Comparison of ENCODE assay signal across 2 cellular contexts in the genomic region with DNA sequence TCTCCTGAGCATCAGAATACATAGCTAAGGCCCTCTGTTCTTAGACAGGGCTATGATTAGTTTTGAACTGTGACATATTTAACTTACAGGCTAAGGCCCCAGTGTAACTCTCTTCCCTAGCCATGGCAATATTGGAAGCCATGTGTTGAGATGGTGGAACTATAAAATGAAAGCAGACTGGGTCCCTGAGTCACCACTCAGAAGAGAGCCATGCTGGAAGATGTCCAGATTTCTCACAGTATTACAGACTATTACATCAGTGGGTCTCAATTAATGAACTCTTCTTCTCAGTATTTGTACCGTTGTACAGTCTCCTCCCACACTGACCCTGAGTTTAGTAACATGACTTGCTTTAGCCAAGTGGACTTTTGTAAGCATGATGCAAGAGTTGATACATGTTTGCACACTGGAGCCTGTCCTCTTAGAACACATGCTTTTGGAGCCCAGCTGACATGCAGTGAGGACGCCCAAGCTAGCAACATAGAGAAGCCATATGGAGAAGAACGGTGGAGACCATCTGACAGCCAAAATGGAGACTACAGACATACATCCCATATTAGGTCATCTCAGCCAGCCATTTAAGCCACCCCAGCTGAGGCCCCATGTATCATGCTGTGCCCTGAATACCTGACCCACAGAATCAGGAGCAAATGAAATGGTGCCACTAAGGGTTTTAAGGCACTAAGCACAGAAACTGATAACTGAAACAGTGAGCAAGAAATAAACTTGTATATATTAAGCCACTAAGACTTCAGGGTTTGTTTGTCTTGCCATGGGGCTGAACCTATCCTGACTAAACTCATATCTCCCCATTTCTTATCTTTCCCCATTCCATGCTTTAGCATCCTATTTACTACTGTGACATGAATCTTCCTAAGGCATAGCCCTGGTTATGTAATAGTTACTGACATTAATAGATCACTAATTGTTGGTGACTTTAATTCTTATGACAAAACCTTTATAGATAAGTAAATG.
TF ChIP-seq lines count a peak whose summit lies in the region.

No MANE protein-coding gene starts in this region.

TF ChIP-seq in IMR-90, 13 proteins besides CTCF, POLR2A, EP300 and RAD21:
- TF ChIP-seq MAZ (IDR thresholded peaks at IDR 0.05; ENCODE audit: borderline replicate concordance, low read depth, low read length) (no peak), SMC3 (IDR thresholded peaks at IDR 0.05; ENCODE audit: low read depth, low read length) (no peak), MXI1 (IDR thresholded peaks at IDR 0.05; ENCODE audit: borderline replicate concordance, low read depth, low read length) (no peak)
TF ChIP-seq in IMR-90: peak in this region for 0.

TF ChIP-seq in HepG2, 621 proteins besides CTCF, POLR2A, EP300 and RAD21 (continues in another document):
- TF ChIP-seq HOXA3 (CRISPR knock-in tag; IDR thresholded peaks at IDR 0.05), result peak; percentile 86
- TF ChIP-seq, protein P1, sequence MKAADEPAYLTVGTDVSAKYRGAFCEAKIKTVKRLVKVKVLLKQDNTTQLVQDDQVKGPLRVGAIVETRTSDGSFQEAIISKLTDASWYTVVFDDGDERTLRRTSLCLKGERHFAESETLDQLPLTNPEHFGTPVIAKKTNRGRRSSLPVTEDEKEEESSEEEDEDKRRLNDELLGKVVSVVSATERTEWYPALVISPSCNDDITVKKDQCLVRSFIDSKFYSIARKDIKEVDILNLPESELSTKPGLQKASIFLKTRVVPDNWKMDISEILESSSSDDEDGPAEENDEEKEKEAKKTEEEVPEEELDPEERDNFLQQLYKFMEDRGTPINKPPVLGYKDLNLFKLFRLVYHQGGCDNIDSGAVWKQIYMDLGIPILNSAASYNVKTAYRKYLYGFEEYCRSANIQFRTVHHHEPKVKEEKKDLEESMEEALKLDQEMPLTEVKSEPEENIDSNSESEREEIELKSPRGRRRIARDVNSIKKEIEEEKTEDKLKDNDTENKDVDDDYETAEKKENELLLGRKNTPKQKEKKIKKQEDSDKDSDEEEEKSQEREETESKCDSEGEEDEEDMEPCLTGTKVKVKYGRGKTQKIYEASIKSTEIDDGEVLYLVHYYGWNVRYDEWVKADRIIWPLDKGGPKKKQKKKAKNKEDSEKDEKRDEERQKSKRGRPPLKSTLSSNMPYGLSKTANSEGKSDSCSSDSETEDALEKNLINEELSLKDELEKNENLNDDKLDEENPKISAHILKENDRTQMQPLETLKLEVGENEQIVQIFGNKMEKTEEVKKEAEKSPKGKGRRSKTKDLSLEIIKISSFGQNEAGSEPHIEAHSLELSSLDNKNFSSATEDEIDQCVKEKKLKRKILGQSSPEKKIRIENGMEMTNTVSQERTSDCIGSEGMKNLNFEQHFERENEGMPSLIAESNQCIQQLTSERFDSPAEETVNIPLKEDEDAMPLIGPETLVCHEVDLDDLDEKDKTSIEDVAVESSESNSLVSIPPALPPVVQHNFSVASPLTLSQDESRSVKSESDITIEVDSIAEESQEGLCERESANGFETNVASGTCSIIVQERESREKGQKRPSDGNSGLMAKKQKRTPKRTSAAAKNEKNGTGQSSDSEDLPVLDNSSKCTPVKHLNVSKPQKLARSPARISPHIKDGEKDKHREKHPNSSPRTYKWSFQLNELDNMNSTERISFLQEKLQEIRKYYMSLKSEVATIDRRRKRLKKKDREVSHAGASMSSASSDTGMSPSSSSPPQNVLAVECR (CRISPR knock-in tag; IDR thresholded peaks at IDR 0.05; ENCODE audit: borderline replicate concordance), result peak; percentile 68; the same call in 1 of the 2 replicates
- no peak; the same call in 1 of the 2 replicates for TF ChIP-seq MXD4 (CRISPR knock-in tag; IDR thresholded peaks at IDR 0.05)
- no peak for TF ChIP-seq NCOA1 (CRISPR knock-in tag; IDR thresholded peaks at IDR 0.05)
- TF ChIP-seq PTBP1 (IDR thresholded peaks at IDR 0.05; ENCODE audit: low read depth, low read length, poor library complexity, severe bottlenecking), result no peak
- TF ChIP-seq TBP (CRISPR knock-in tag; IDR thresholded peaks at IDR 0.05), result no peak
- no peak for TF ChIP-seq RFX1 (IDR thresholded peaks at IDR 0.05)
- no peak for TF ChIP-seq ZNF773 (CRISPR knock-in tag; IDR thresholded peaks at IDR 0.05; ENCODE audit: borderline replicate concordance)
- TF ChIP-seq, protein P2, sequence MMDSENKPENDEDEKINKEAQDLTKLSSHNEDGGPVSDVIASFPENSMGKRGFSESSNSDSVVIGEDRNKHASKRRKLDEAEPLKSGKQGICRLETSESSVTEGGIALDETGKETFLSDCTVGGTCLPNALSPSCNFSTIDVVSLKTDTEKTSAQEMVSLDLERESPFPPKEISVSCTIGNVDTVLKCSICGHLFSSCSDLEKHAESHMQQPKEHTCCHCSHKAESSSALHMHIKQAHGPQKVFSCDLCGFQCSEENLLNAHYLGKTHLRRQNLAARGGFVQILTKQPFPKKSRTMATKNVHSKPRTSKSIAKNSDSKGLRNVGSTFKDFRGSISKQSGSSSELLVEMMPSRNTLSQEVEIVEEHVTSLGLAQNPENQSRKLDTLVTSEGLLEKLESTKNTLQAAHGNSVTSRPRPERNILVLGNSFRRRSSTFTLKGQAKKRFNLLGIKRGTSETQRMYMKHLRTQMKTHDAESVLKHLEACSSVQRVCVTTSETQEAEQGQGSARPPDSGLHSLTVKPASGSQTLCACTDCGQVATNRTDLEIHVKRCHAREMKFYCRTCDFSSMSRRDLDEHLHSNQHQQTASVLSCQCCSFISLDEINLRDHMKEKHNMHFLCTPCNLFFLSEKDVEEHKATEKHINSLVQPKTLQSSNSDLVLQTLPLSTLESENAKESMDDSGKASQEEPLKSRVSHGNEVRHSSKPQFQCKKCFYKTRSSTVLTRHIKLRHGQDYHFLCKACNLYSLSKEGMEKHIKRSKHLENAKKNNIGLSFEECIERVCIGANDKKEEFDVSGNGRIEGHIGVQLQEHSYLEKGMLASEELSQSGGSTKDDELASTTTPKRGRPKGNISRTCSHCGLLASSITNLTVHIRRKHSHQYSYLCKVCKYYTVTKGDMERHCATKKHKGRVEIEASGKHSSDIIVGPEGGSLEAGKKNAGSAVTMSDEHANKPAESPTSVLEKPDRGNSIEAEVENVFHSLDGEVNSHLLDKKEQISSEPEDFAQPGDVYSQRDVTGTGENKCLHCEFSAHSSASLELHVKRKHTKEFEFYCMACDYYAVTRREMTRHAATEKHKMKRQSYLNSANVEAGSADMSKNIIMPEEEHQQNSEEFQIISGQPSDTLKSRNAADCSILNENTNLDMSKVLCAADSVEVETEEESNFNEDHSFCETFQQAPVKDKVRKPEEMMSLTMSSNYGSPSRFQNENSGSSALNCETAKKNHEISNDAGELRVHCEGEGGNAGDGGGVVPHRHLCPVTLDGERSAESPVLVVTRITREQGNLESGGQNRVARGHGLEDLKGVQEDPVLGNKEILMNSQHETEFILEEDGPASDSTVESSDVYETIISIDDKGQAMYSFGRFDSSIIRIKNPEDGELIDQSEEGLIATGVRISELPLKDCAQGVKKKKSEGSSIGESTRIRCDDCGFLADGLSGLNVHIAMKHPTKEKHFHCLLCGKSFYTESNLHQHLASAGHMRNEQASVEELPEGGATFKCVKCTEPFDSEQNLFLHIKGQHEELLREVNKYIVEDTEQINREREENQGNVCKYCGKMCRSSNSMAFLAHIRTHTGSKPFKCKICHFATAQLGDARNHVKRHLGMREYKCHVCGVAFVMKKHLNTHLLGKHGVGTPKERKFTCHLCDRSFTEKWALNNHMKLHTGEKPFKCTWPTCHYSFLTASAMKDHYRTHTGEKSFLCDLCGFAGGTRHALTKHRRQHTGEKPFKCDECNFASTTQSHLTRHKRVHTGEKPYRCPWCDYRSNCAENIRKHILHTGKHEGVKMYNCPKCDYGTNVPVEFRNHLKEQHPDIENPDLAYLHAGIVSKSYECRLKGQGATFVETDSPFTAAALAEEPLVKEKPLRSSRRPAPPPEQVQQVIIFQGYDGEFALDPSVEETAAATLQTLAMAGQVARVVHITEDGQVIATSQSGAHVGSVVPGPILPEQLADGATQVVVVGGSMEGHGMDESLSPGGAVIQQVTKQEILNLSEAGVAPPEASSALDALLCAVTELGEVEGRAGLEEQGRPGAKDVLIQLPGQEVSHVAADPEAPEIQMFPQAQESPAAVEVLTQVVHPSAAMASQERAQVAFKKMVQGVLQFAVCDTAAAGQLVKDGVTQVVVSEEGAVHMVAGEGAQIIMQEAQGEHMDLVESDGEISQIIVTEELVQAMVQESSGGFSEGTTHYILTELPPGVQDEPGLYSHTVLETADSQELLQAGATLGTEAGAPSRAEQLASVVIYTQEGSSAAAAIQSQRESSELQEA (CRISPR knock-in tag; IDR thresholded peaks at IDR 0.05; ENCODE audit: not compliant biosample characterization), result no peak
- TF ChIP-seq NPAS2 (CRISPR knock-in tag; IDR thresholded peaks at IDR 0.05; ENCODE audit: borderline replicate concordance), result no peak
- TF ChIP-seq, protein P3, sequence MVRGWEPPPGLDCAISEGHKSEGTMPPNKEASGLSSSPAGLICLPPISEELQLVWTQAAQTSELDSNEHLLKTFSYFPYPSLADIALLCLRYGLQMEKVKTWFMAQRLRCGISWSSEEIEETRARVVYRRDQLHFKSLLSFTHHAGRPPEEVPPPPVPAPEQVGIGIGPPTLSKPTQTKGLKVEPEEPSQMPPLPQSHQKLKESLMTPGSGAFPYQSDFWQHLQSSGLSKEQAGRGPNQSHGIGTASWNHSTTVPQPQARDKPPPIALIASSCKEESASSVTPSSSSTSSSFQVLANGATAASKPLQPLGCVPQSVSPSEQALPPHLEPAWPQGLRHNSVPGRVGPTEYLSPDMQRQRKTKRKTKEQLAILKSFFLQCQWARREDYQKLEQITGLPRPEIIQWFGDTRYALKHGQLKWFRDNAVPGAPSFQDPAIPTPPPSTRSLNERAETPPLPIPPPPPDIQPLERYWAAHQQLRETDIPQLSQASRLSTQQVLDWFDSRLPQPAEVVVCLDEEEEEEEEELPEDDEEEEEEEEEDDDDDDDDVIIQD (CRISPR knock-in tag; IDR thresholded peaks at IDR 0.05; ENCODE audit: low read depth), result peak; percentile 97
- TF ChIP-seq MED13 (CRISPR knock-in tag; IDR thresholded peaks at IDR 0.05), result no peak
- TF ChIP-seq, protein P4, sequence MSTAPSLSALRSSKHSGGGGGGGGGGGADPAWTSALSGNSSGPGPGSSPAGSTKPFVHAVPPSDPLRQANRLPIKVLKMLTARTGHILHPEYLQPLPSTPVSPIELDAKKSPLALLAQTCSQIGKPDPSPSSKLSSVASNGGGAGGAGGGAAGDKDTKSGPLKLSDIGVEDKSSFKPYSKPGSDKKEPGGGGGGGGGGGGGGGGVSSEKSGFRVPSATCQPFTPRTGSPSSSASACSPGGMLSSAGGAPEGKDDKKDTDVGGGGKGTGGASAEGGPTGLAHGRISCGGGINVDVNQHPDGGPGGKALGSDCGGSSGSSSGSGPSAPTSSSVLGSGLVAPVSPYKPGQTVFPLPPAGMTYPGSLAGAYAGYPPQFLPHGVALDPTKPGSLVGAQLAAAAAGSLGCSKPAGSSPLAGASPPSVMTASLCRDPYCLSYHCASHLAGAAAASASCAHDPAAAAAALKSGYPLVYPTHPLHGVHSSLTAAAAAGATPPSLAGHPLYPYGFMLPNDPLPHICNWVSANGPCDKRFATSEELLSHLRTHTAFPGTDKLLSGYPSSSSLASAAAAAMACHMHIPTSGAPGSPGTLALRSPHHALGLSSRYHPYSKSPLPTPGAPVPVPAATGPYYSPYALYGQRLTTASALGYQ (CRISPR knock-in tag; IDR thresholded peaks at IDR 0.05), result 0 out of 2 replicates have a peak, but pooled peaks have one; percentile 69
- TF ChIP-seq, protein P5, sequence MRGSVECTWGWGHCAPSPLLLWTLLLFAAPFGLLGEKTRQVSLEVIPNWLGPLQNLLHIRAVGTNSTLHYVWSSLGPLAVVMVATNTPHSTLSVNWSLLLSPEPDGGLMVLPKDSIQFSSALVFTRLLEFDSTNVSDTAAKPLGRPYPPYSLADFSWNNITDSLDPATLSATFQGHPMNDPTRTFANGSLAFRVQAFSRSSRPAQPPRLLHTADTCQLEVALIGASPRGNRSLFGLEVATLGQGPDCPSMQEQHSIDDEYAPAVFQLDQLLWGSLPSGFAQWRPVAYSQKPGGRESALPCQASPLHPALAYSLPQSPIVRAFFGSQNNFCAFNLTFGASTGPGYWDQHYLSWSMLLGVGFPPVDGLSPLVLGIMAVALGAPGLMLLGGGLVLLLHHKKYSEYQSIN (CRISPR knock-in tag; IDR thresholded peaks at IDR 0.05; ENCODE audit: borderline replicate concordance), result no peak
- no peak for TF ChIP-seq ZNF17 (CRISPR knock-in tag; IDR thresholded peaks at IDR 0.05)
- TF ChIP-seq, protein P6, sequence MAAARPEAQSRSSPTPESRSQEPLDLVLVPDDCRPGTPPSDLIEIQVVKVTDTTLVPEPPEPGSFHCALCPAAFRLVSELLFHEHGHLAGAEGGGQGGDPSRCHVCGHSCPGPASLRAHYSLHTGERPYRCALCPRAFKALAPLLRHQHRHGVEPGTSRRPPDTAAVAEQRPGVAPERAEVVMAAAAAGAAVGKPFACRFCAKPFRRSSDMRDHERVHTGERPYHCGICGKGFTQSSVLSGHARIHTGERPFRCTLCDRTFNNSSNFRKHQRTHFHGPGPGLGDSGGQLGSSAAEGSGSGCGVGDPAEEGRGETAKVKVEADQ (CRISPR knock-in tag; IDR thresholded peaks at IDR 0.05; ENCODE audit: borderline replicate concordance), result no peak
- peak; percentile 43; the same call in 1 of the 2 replicates for TF ChIP-seq RCOR2 (CRISPR knock-in tag; IDR thresholded peaks at IDR 0.05)
- TF ChIP-seq DR1 (CRISPR knock-in tag; IDR thresholded peaks at IDR 0.05), result no peak
- TF ChIP-seq ZSCAN25 (CRISPR knock-in tag; IDR thresholded peaks at IDR 0.05), result no peak; the same call in 1 of the 2 replicates
- no peak for TF ChIP-seq AKAP8 (CRISPR knock-in tag; IDR thresholded peaks at IDR 0.05)
- TF ChIP-seq ZNF20 (CRISPR knock-in tag; IDR thresholded peaks at IDR 0.05), result no peak
- TF ChIP-seq, protein P7, sequence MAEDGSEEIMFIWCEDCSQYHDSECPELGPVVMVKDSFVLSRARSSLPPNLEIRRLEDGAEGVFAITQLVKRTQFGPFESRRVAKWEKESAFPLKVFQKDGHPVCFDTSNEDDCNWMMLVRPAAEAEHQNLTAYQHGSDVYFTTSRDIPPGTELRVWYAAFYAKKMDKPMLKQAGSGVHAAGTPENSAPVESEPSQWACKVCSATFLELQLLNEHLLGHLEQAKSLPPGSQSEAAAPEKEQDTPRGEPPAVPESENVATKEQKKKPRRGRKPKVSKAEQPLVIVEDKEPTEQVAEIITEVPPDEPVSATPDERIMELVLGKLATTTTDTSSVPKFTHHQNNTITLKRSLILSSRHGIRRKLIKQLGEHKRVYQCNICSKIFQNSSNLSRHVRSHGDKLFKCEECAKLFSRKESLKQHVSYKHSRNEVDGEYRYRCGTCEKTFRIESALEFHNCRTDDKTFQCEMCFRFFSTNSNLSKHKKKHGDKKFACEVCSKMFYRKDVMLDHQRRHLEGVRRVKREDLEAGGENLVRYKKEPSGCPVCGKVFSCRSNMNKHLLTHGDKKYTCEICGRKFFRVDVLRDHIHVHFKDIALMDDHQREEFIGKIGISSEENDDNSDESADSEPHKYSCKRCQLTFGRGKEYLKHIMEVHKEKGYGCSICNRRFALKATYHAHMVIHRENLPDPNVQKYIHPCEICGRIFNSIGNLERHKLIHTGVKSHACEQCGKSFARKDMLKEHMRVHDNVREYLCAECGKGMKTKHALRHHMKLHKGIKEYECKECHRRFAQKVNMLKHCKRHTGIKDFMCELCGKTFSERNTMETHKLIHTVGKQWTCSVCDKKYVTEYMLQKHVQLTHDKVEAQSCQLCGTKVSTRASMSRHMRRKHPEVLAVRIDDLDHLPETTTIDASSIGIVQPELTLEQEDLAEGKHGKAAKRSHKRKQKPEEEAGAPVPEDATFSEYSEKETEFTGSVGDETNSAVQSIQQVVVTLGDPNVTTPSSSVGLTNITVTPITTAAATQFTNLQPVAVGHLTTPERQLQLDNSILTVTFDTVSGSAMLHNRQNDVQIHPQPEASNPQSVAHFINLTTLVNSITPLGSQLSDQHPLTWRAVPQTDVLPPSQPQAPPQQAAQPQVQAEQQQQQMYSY (CRISPR knock-in tag; IDR thresholded peaks at IDR 0.05), result no peak
- peak; percentile 92 for TF ChIP-seq RARA (CRISPR knock-in tag; IDR thresholded peaks at IDR 0.05)
